Comparison of ENCODE assay signal across 18 cellular contexts in genomic region chr5:25107878-25108277, GRCh38.
A peak's percentile ranks its signal among the peaks of the same experiment; 100 is the strongest.
DNase-seq lines count a peak whose midpoint lies in the region; ATAC-seq and TF ChIP-seq lines count a peak whose summit lies in the region.
"Had no signal": no experiment of that assay in that cellular context is flagged by ENCODE, and none has a peak within 500 bp of the region (broad histone marks: within the 10 kb centered on the region; RNA-seq: fewer than 3 reads in every experiment).

No MANE protein-coding gene starts in this region.

- H3K4me3 ChIP-seq in RWPE2 (ENCODE audit: severe bottlenecking) (no peak overlapping the region), right atrium auricular region (no peak overlapping the region)
- H3K4me3 ChIP-seq: SK-N-MC had no signal

- peaks cover 27% of the 10 kb centered on the region for H3K4me1 ChIP-seq in RWPE2 (ENCODE audit: insufficient read depth, poor library complexity, severe bottlenecking)
- no peaks in the 10 kb centered on the region for H3K4me1 ChIP-seq in foreskin keratinocyte
- H3K4me1 ChIP-seq in right atrium auricular region: no peaks in the 10 kb centered on the region

- TF ChIP-seq CTCF in RWPE2 (IDR thresholded peaks at IDR 0.05; ENCODE audit: poor library complexity, severe bottlenecking): no peak
- no peak for TF ChIP-seq CTCF in foreskin keratinocyte (conservative IDR thresholded peaks at IDR 0.05)
- no peak for TF ChIP-seq CTCF in right atrium auricular region (IDR thresholded peaks at IDR 0.05)

- H3K36me3 ChIP-seq in RWPE2 (ENCODE audit: low read depth) (0 out of 2 replicates have a peak, but pooled peaks cover 4% of the 10 kb centered on the region), right atrium auricular region (no peaks in the 10 kb centered on the region)

- no peaks in the 10 kb centered on the region for H3K27me3 ChIP-seq in RWPE2 (ENCODE audit: insufficient read depth, poor library complexity, severe bottlenecking)
- no peaks in the 10 kb centered on the region for H3K27me3 ChIP-seq in foreskin keratinocyte
- H3K27me3 ChIP-seq in right atrium auricular region: no peaks in the 10 kb centered on the region

- DNase-seq in A172 (ENCODE audit: low spot score) (peak; percentile 54), HPDE6-E6E7 (ENCODE audit: extremely low spot score) (peak; percentile 15), RWPE2 (ENCODE audit: low spot score) (no peak), foreskin keratinocyte (peak; percentile 19 to 38), right atrium auricular region (ENCODE audit: low spot score) (no peak)
- no peak for DNase-seq in stimulated activated CD4-positive, alpha-beta T cell treated with anti-CD3 and anti-CD28 coated beads, Interleukin-4, amount 100 ng/mL, for 4 hours
- DNase-seq: DMS 273 treated with DMSO at 0.1 percent for 48 hours, GDM1, IMR-90, Karpas-422, NCI-H1105, NCI-H1694 treated with DMSO at 0.1 percent for 48 hours, NCI-H2107 had no signal

- H3K9me3 ChIP-seq in RWPE2 (ENCODE audit: severe bottlenecking) (no peaks in the 10 kb centered on the region), right atrium auricular region (peaks cover 0 to 6% of the 10 kb centered on the region in 2 donors)

- ATAC-seq in RWPE2 (ENCODE audit: low read depth) (peak; percentile 96), foreskin keratinocyte (peak; percentile 35), HG03045 (IDR thresholded peaks at IDR 0.05; ENCODE audit: unreplicated experiment) (no peak), GM18861 (IDR thresholded peaks at IDR 0.05; ENCODE audit: unreplicated experiment) (no peak)
- ATAC-seq: Right ventricle myocardium inferior had no signal

- H3K27ac ChIP-seq in RWPE2 (ENCODE audit: poor library complexity, severe bottlenecking) (peak overlapping the region; percentile 90), foreskin keratinocyte (no peak overlapping the region), right atrium auricular region (no peak overlapping the region)
- H3K27ac ChIP-seq: C4-2B, SK-N-MC had no signal

Comparison
In these comparisons a context has a peak if more than half of its experiments do, and no peak if none do; other contexts are left out.
1. DNase-seq: peak in A172 (single experiment), HPDE6-E6E7 (single experiment) and foreskin keratinocyte (2 of 2); none in RWPE2 (single experiment), stimulated activated CD4-positive, alpha-beta T cell treated with anti-CD3 and anti-CD28 coated beads, Interleukin-4, amount 100 ng/mL, for 4 hours (0 of 2) and right atrium auricular region (single experiment).
2. ATAC-seq: peak in RWPE2 (single experiment) and foreskin keratinocyte (single experiment); none in HG03045 (single experiment) and GM18861 (single experiment).